23 cellular contexts compared by ENCODE assay signal in the genomic region with DNA sequence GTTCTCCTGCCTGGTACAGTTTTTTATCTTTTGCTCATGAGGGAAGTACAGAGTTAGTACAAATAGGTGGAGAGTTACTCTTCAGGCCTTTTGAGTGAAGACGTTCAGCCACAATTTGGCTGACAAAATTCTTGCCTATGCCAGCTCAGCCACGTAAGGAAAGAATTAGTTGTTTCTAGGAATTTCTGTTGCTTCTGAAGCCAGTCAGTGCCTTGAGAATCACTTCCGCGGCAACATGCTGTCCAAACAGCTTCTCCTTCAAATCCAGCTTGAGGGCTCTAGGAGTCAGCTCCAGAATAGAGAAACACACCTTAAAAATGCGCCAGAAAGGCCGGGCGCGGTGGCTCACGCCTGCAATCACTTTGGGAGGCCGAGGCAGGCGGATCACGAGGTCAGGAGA. TPM values are rescaled to one million over a fixed set of nuclear protein-coding genes. Genes with fewer than 3 reads are reported as not detected.
"Had no signal": no experiment of that assay in that cellular context is flagged by ENCODE, and none has a peak within 500 bp of the region (broad histone marks: within the 10 kb centered on the region; RNA-seq: fewer than 3 reads in every experiment).

No MANE protein-coding gene starts in this region.

- H3K36me3 ChIP-seq: SJSA1 had no signal

- FAIRE-seq: RCC 7860 had no signal

- H3K4me1 ChIP-seq: SJSA1 had no signal

- H3K9me3 ChIP-seq: SJSA1 had no signal

- H3K27ac ChIP-seq: SJSA1, SK-N-MC had no signal

- DNase-seq: Karpas-422, KG1, MM.1S, NCI-H1092 treated with DMSO at 0.1 percent for 48 hours, NCI-H1417, NCI-H1436 treated with DMSO at 0.1 percent for 48 hours, NCI-H1694, NCI-H187 treated with DMSO at 0.1 percent for 48 hours, NCI-H2029 treated with DMSO at 0.1 percent for 48 hours, NCI-H2171 treated with DMSO at 0.1 percent for 48 hours, NCI-H345, NCI-H446 treated with DMSO at 0.1 percent for 48 hours, NCI-H510A treated with DMSO at 0.1 percent for 48 hours, NCI-H526, NCI-H774, Right ventricle myocardium superior, RPMI8226, SIG-M5 had no signal

- H3K4me3 ChIP-seq: SJSA1, SK-N-MC had no signal

RNA-seq across cellular contexts. Expression of a gene that starts 27.5 kb away (rescaled TPM):
- total RNA-seq: HT-29; Right ventricle myocardium superior; SJSA1; T-helper 1 cell treated with Interleukin-12 subunit alpha and Interleukin-12 subunit beta and Interleukin-4 antibody, amounts not matched to agents 30 ng/mL and 1 ng/mL, for 36 hours had no signal
